Comparison of ENCODE assay signal across 23 cellular contexts in the genomic region with DNA sequence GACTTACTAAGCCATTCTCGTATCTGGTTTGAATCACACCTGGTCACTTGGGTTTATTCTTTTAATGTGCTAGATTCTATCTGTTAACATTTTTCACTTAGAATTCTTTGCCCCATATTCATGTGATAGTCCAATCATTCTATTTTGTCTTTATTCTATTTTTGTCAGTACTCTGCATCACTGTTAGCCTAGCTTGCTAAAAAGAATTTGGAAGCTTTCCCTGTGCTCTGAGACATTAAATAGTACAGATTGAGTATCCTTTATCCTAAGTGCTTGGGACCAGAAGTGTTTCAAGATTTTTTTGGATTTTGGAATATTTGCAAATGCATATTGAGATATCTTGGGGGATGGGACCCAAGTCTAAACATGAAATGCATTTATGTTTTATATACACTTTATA.
"Had no signal": no experiment of that assay in that cellular context is flagged by ENCODE, and none has a peak within 500 bp of the region (broad histone marks: within the 10 kb centered on the region; RNA-seq: fewer than 3 reads in every experiment).

No MANE protein-coding gene starts in this region.

- H3K4me1 ChIP-seq: body of pancreas had no signal

- H3K4me2 ChIP-seq: hepatocyte had no signal

- H3K9me3 ChIP-seq: body of pancreas, transverse colon, vagina had no signal

- H2AFZ ChIP-seq: hepatocyte had no signal

- H3K27ac ChIP-seq: body of pancreas, hepatocyte, skin epidermis, transverse colon, vagina had no signal

- H3K36me3 ChIP-seq: transverse colon, vagina had no signal

- H3K4me3 ChIP-seq: body of pancreas, coronary artery, hepatocyte, skin epidermis, transverse colon, vagina had no signal

- DNase-seq: activated B cell treated with CpG ODN at 0.5 μM for 24 hours; activated CD4-positive, alpha-beta T cell treated with anti-CD3 and anti-CD28 coated beads for 4 hours; activated CD8-positive, alpha-beta T cell treated with anti-CD3 and anti-CD28 coated beads for 36 hours; activated naive CD4-positive, alpha-beta T cell; activated naive CD8-positive, alpha-beta T cell treated with anti-CD3 and anti-CD28 coated beads for 36 hours; activated T-cell treated with anti-CD3 and anti-CD28 coated beads, Interleukin-2, amount 50 U/mL, for 1 hour; amygdala; body of pancreas; central memory CD4-positive, alpha-beta T cell; effector CD4-positive, alpha-beta T cell; islet precursor cell; naive B cell; right cardiac atrium; stimulated activated naive CD8-positive, alpha-beta T cell treated with anti-CD3 and anti-CD28 coated beads, Interleukin-15, Interleukin-2, amounts not matched to agents 100 U/mL and 50 U/mL, for 24 hours; substantia nigra; T-helper 1 cell; T-helper 9 cell; transverse colon had no signal

- ATAC-seq: activated CD8-positive, alpha-beta T cell treated with anti-CD3 and anti-CD28 coated beads for 36 hours; activated T-helper 17 cell treated with anti-CD3 and anti-CD28 coated beads, Interleukin-2, amount 50 U/mL, for 72 hours; body of pancreas; stimulated activated naive CD8-positive, alpha-beta T cell treated with anti-CD3 and anti-CD28 coated beads, Interleukin-15, Interleukin-2, amounts not matched to agents 100 U/mL and 50 U/mL, for 24 hours had no signal
